Comparison of ENCODE assay signal across 9 cellular contexts in genomic region chrX:22081475-22082092, GRCh38. TPM values are rescaled to one million over a fixed set of nuclear protein-coding genes. Genes with fewer than 3 reads are reported as not detected.
DNase-seq lines count a peak whose midpoint lies in the region; ATAC-seq and TF ChIP-seq lines count a peak whose summit lies in the region.
"Had no signal": no experiment of that assay in that cellular context is flagged by ENCODE, and none has a peak within 500 bp of the region (broad histone marks: within the 10 kb centered on the region; RNA-seq: fewer than 3 reads in every experiment).

No MANE protein-coding gene starts in this region.

- H3K4me1 Mint-ChIP-seq in activated CD8-positive, alpha-beta T cell treated with anti-CD3 and anti-CD28 coated beads for 36 hours (ENCODE audit: low read depth), result peaks cover 17% of the 10 kb centered on the region
- H3K4me1 Mint-ChIP-seq in progenitor cell of endocrine pancreas (ENCODE audit: low read depth), result no peaks in the 10 kb centered on the region

- CTCF ChIA-PET in activated CD8-positive, alpha-beta T cell treated with anti-CD3 and anti-CD28 coated beads for 36 hours (lab: Charles Lee), result interaction anchor here (1.0 to 2.7 kb wide), 10 partner anchors 9 to 110 kb away, joined by 3 to 26 read pairs (median 6); no protein-coding TSS in a partner anchor

- DNase-seq in EL (peak; percentile 50), H4 (ENCODE audit: low spot score) (peak; percentile 44), NCI-H2227 (lab: John Stamatoyannopoulos, UW; ENCODE audit: unreplicated experiment) (peak; percentile 59), fibroblast of mammary gland (ENCODE audit: low read depth) (peak; percentile 69), progenitor cell of endocrine pancreas (ENCODE audit: low spot score, unreplicated experiment) (peak; percentile 21), NCI-H2196 treated with DMSO at 0.1 percent for 48 hours (lab: John Stamatoyannopoulos, UW; ENCODE audit: unreplicated experiment) (no peak), NCI-H187 treated with DMSO at 0.1 percent for 48 hours (lab: John Stamatoyannopoulos, UW) (no peak)
- DNase-seq in activated CD8-positive, alpha-beta T cell treated with anti-CD3 and anti-CD28 coated beads for 36 hours, result peak; percentile 70

- no peak overlapping the region for H3K4me3 ChIP-seq in fibroblast of mammary gland (ENCODE audit: control insufficient read depth, low read depth, low read length)

- H3K4me3 Mint-ChIP-seq in activated CD8-positive, alpha-beta T cell treated with anti-CD3 and anti-CD28 coated beads for 36 hours, result no peak overlapping the region
- H3K4me3 Mint-ChIP-seq in progenitor cell of endocrine pancreas (ENCODE audit: low read depth), result no peak overlapping the region
- H3K4me3 Mint-ChIP-seq: activated naive CD4-positive, alpha-beta T cell treated with anti-CD3 and anti-CD28 coated beads, Interleukin-2, amount 50 U/mL, for 24 hours had no signal

- intact Hi-C loops in activated CD8-positive, alpha-beta T cell treated with anti-CD3 and anti-CD28 coated beads for 36 hours (cut with micrococcal nuclease), result no loop called here

- TF ChIP-seq CTCF in activated CD8-positive, alpha-beta T cell treated with anti-CD3 and anti-CD28 coated beads for 36 hours (IDR thresholded peaks at IDR 0.05), result peak; percentile 53
- peak; percentile 87 for TF ChIP-seq CTCF in fibroblast of mammary gland (conservative IDR thresholded peaks at IDR 0.05; ENCODE audit: control insufficient read depth, insufficient read depth, low read depth, low read length)
- peak; percentile 82 for TF ChIP-seq CTCF in progenitor cell of endocrine pancreas (IDR thresholded peaks at IDR 0.05; ENCODE audit: unreplicated experiment)

- POLR2A ChIA-PET in activated CD8-positive, alpha-beta T cell treated with anti-CD3 and anti-CD28 coated beads for 36 hours (lab: Charles Lee), result no interaction called here

- peak; percentile 66 for ATAC-seq in activated CD8-positive, alpha-beta T cell treated with anti-CD3 and anti-CD28 coated beads for 36 hours

- no peak overlapping the region for H3K27ac Mint-ChIP-seq in activated CD8-positive, alpha-beta T cell treated with anti-CD3 and anti-CD28 coated beads for 36 hours
- no peak overlapping the region for H3K27ac Mint-ChIP-seq in progenitor cell of endocrine pancreas
- H3K27ac Mint-ChIP-seq: activated naive CD4-positive, alpha-beta T cell treated with anti-CD3 and anti-CD28 coated beads, Interleukin-2, amount 50 U/mL, for 24 hours had no signal

- no peaks in the 10 kb centered on the region for H3K27me3 Mint-ChIP-seq in activated CD8-positive, alpha-beta T cell treated with anti-CD3 and anti-CD28 coated beads for 36 hours
- H3K27me3 Mint-ChIP-seq in progenitor cell of endocrine pancreas, result no peaks in the 10 kb centered on the region
- H3K27me3 Mint-ChIP-seq: activated naive CD4-positive, alpha-beta T cell treated with anti-CD3 and anti-CD28 coated beads, Interleukin-2, amount 50 U/mL, for 24 hours had no signal

- peaks cover 2% of the 10 kb centered on the region for H3K9me3 Mint-ChIP-seq in activated CD8-positive, alpha-beta T cell treated with anti-CD3 and anti-CD28 coated beads for 36 hours
- peaks cover 10% of the 10 kb centered on the region for H3K9me3 Mint-ChIP-seq in progenitor cell of endocrine pancreas (ENCODE audit: low read depth)
- H3K9me3 Mint-ChIP-seq: activated naive CD4-positive, alpha-beta T cell treated with anti-CD3 and anti-CD28 coated beads, Interleukin-2, amount 50 U/mL, for 24 hours had no signal

- peaks cover 69% of the 10 kb centered on the region for H3K36me3 Mint-ChIP-seq in activated CD8-positive, alpha-beta T cell treated with anti-CD3 and anti-CD28 coated beads for 36 hours (ENCODE audit: low read depth)
- H3K36me3 Mint-ChIP-seq in progenitor cell of endocrine pancreas (ENCODE audit: insufficient read depth), result no peaks in the 10 kb centered on the region

RNA-seq across cellular contexts. Expression of gene PHEX, which starts 49.5 kb away (rescaled TPM):
- total RNA-seq in H4 (2014; rRNA removed; shearing (Covaris generic)), result 0.85 and 1.3 TPM in 2 replicates
- total RNA-seq in activated CD8-positive, alpha-beta T cell treated with anti-CD3 and anti-CD28 coated beads for 36 hours, result 10 to 100 TPM; 22.7 to 25.2 TPM
- total RNA-seq in progenitor cell of endocrine pancreas, result 0.48 and 0.71 TPM in 2 replicates

Comparison
In these comparisons a context has a peak if more than half of its experiments do, and no peak if none do; other contexts are left out.
1. DNase-seq: peak in EL (single experiment), H4 (single experiment), NCI-H2227 (single experiment), activated CD8-positive, alpha-beta T cell treated with anti-CD3 and anti-CD28 coated beads for 36 hours (single experiment), fibroblast of mammary gland (single experiment) and progenitor cell of endocrine pancreas (single experiment); none in NCI-H2196 treated with DMSO at 0.1 percent for 48 hours (single experiment) and NCI-H187 treated with DMSO at 0.1 percent for 48 hours (single experiment).
2. RNA of gene PHEX, which starts 49.5 kb away (total RNA-seq): 22.7 to 25.2 TPM in activated CD8-positive, alpha-beta T cell treated with anti-CD3 and anti-CD28 coated beads for 36 hours; 0.85 to 1.3 TPM in H4 and 0.48 to 0.71 TPM in progenitor cell of endocrine pancreas; every median in the first group is over 10 times any median in the second.
3. Peak in every context shown above with its lines, with median percentiles within 50 percentile points of each other: CTCF ChIP-seq.